ENCODE assay signal across 8 cellular contexts in genomic region chr1:156020293-156021086, GRCh38. TPM values are rescaled to one million over a fixed set of nuclear protein-coding genes. Genes with fewer than 3 reads are reported as not detected.
DNase-seq lines count a peak whose midpoint lies in the region; ATAC-seq and TF ChIP-seq lines count a peak whose summit lies in the region.

TSS of gene SSR2 (minus strand) at chr1:156020951. CDS start at chr1:156020167, 784 bp downstream.

- H3K4me1 Mint-ChIP-seq in chondrocyte (ENCODE audit: low read depth), result peaks cover 20% of the 10 kb centered on the region

- ATAC-seq in HG03280 (IDR thresholded peaks at IDR 0.05; ENCODE audit: unreplicated experiment), result peak; percentile 98

- DNase-seq in AG08396 (ENCODE audit: low spot score) (peak; percentile 94), NCI-H446 (lab: John Stamatoyannopoulos, UW) (peak; percentile 94 to 96), chondrocyte (ENCODE audit: low spot score) (no peak), kidney glomerular epithelial cell (lab: John Stamatoyannopoulos, UW) (peak; percentile 85)
- peak; percentile 76 for DNase-seq in activated CD4-positive, CD25-positive, alpha-beta regulatory T cell treated with anti-CD3 and anti-CD28 coated beads, Interleukin-2, amount 50 U/mL, for 72 hours
- DNase-seq in stimulated activated CD4-positive, alpha-beta T cell treated with anti-CD3 and anti-CD28 coated beads, Interleukin-1b, Interleukin-23, amount 100 ng/mL, for 24 hours (ENCODE audit: low read depth in 4 of 4, low spot score in 1 of 4), result peak; percentile 57 to 84 (median 67)

- H3K27me3 Mint-ChIP-seq in chondrocyte (ENCODE audit: low read depth), result no peaks in the 10 kb centered on the region

- in situ Hi-C loops in GM18951 (cut with MboI; ENCODE audit: low sequenced_read_pairs, unreplicated experiment), result no loop called here

- peaks cover 16% of the 10 kb centered on the region for H3K36me3 Mint-ChIP-seq in chondrocyte (ENCODE audit: low read depth)

- H3K4me3 Mint-ChIP-seq in chondrocyte (ENCODE audit: unreplicated experiment), result peak within 1 kb of the TSS; percentile 95

- peak; percentile 89 for TF ChIP-seq POLR2A in GM18951 (IDR thresholded peaks at IDR 0.05; ENCODE audit: extremely low read depth, insufficient read depth, insufficient read length)

- H3K27ac Mint-ChIP-seq in chondrocyte (ENCODE audit: unreplicated experiment), result peak within 1 kb of the TSS; percentile 90

- peak; percentile 27 for TF ChIP-seq CTCF in chondrocyte (IDR thresholded peaks at IDR 0.05)

- H3K9me3 Mint-ChIP-seq in chondrocyte (ENCODE audit: low read depth), result no peaks in the 10 kb centered on the region

RNA-seq across cellular contexts. Expression of gene SSR2, which starts in this region (rescaled TPM):
- 233 to 257 TPM (median 238 TPM) in 3 replicates for total RNA-seq in chondrocyte
